ENCODE assay signal across 17 cellular contexts in the genomic region with DNA sequence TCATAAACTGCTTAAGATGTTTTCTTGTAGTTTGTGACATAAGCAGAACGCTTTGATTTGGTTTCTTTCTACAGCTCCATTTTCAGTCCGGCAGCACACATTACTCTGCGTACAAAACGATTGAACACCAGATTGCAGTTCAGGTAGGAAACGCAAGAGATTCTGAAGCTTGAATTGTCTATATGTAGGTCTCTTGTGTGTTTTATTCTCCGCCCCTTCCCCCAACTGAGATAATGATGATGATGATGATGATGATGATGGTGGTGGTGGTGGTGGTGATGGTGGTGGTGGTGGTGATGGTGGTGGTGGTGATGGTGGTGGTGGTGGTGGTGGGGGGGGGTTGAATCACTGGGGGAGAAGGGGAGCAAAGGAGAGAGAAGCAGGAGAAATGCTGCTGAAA. TPM values are rescaled to one million over a fixed set of nuclear protein-coding genes. Genes with fewer than 3 reads are reported as not detected.
DNase-seq lines count a peak whose midpoint lies in the region; ATAC-seq, FAIRE-seq and TF ChIP-seq lines count a peak whose summit lies in the region.
"Had no signal": no experiment of that assay in that cellular context is flagged by ENCODE, and none has a peak within 500 bp of the region (broad histone marks: within the 10 kb centered on the region; RNA-seq: fewer than 3 reads in every experiment).

No MANE protein-coding gene starts in this region.

- peaks cover 75% of the 10 kb centered on the region for H4K20me1 ChIP-seq in HepG2 (ENCODE audit: insufficient read depth, low read length)
- H4K20me1 ChIP-seq in astrocyte (ENCODE audit: insufficient read depth, low read length), result peaks cover 51% of the 10 kb centered on the region

- H3K27me3 ChIP-seq in HepG2 (ENCODE audit: control insufficient read depth in 1 of 2, insufficient read depth in 2 of 2, low read length in 2 of 2), result no peaks in the 10 kb centered on the region
- no peaks in the 10 kb centered on the region for H3K27me3 ChIP-seq in right lobe of liver
- H3K27me3 ChIP-seq in astrocyte (ENCODE audit: insufficient read depth, low read length), result no peaks in the 10 kb centered on the region
- no peaks in the 10 kb centered on the region for H3K27me3 ChIP-seq in mesendoderm (ENCODE audit: insufficient read depth, low read length, poor library complexity)
- no peaks in the 10 kb centered on the region for H3K27me3 ChIP-seq in tibial artery

- TF ChIP-seq CTCF in HepG2 (CRISPR knock-in tag; IDR thresholded peaks at IDR 0.05), result no peak
- TF ChIP-seq CTCF in right lobe of liver (IDR thresholded peaks at IDR 0.05), result no peak
- TF ChIP-seq CTCF in astrocyte (IDR thresholded peaks at IDR 0.05; ENCODE audit: insufficient read depth, low read depth, low read length), result no peak
- TF ChIP-seq CTCF in tibial artery (IDR thresholded peaks at IDR 0.05), result no peak

- TF ChIP-seq RAD21 in HepG2 (CRISPR knock-in tag; IDR thresholded peaks at IDR 0.05), result no peak

- TF ChIP-seq EP300 in HepG2 (IDR thresholded peaks at IDR 0.05; ENCODE audit: low read depth in 2 of 2, low read length in 2 of 2), result no peak
- TF ChIP-seq EP300 in HepG2 (CRISPR knock-in tag; IDR thresholded peaks at IDR 0.05; ENCODE audit: borderline replicate concordance), result no peak

- DNase-seq in HepG2 (ENCODE audit: low spot score) (no peak), right lobe of liver (no peak), astrocyte (ENCODE audit: low read depth) (no peak), mesendoderm (no peak), tibial artery (no peak), SHP77 (lab: John Stamatoyannopoulos, UW) (no peak)
- no peak for DNase-seq in activated effector memory CD4-positive, alpha-beta T cell treated with Interleukin-2 at 50 U/mL for 16 hours
- DNase-seq: COR-L47; GOT3; MM.1S; NCI-H1105; NCI-H1694 treated with DMSO at 0.1 percent for 48 hours; NCI-H69; NK-92 treated with Interleukin-12 subunit alpha and Interleukin-12 subunit beta, amount 100 ng/mL, for 24 hours had no signal

- H3K4me3 Mint-ChIP-seq in astrocyte (ENCODE audit: unreplicated experiment), result peak overlapping the region; percentile 8
- H3K4me3 Mint-ChIP-seq: CD14-positive monocyte had no signal

- H3K79me1 ChIP-seq in mesendoderm (ENCODE audit: low read length), result peaks cover 21% of the 10 kb centered on the region

- no peak for TF ChIP-seq POLR2A in HepG2 (IDR thresholded peaks at IDR 0.05; ENCODE audit: insufficient read depth in 1 of 2, low read depth in 2 of 2, low read length in 2 of 2)
- TF ChIP-seq POLR2A in right lobe of liver (IDR thresholded peaks at IDR 0.05), result no peak

- H3K9me3 Mint-ChIP-seq in astrocyte (ENCODE audit: unreplicated experiment), result no peaks in the 10 kb centered on the region
- H3K9me3 Mint-ChIP-seq: CD14-positive monocyte had no signal

- H3K56ac ChIP-seq in mesendoderm (ENCODE audit: low read length), result no peak overlapping the region

- CTCF ChIA-PET in HepG2 (lab: Yijun Ruan, JAX; ENCODE audit: low intra/inter-chr PET ratio, low total read pairs), result no interaction called here

- POLR2A ChIA-PET in HepG2 (lab: Yijun Ruan, JAX), result no interaction called here

- H3K27me3 Mint-ChIP-seq in astrocyte (ENCODE audit: low read depth, unreplicated experiment), result no peaks in the 10 kb centered on the region

- peak overlapping the region; percentile 68 for H3K27ac Mint-ChIP-seq in astrocyte (ENCODE audit: unreplicated experiment)

- H2AK5ac ChIP-seq in mesendoderm (ENCODE audit: low read length), result no peak overlapping the region

- H4K8ac ChIP-seq in mesendoderm (ENCODE audit: low read depth, low read length), result no peak overlapping the region

- H3K27ac ChIP-seq in HepG2 (ENCODE audit: extremely low read length, insufficient read depth, low read length) (no peak overlapping the region), right lobe of liver (no peak overlapping the region), astrocyte (ENCODE audit: low read depth, low read length) (no peak overlapping the region), mesendoderm (ENCODE audit: low read depth, low read length) (no peak overlapping the region), tibial artery (peak overlapping the region; percentile 64 to 68)

- H3K4me3 ChIP-seq in HepG2 (replicated peaks in 1 of 3; ENCODE audit: insufficient read depth in 1 of 3, low read depth in 2 of 3, low read length in 3 of 3) (no peak overlapping the region), right lobe of liver (no peak overlapping the region), astrocyte (ENCODE audit: insufficient read depth, low read depth, low read length) (no peak overlapping the region), mesendoderm (ENCODE audit: low read length) (no peak overlapping the region), tibial artery (no peak overlapping the region)

- H3K9ac ChIP-seq in HepG2 (ENCODE audit: insufficient read depth, low read depth, low read length) (no peak overlapping the region), astrocyte (ENCODE audit: low read length) (no peak overlapping the region), mesendoderm (ENCODE audit: low read length) (no peak overlapping the region)

- H2BK15ac ChIP-seq in mesendoderm (replicated peaks; ENCODE audit: low read depth), result no peak overlapping the region

- H4K5ac ChIP-seq in mesendoderm (ENCODE audit: low read length), result no peak overlapping the region

- H2BK5ac ChIP-seq in mesendoderm (ENCODE audit: low read length), result no peak overlapping the region

- intact Hi-C loops in HepG2 (cut with micrococcal nuclease; ENCODE audit: unreplicated experiment) (no loop called here), right lobe of liver (cut with DNase I) (loop anchor here in 1 of 2 donors (10.0 kb wide), 1 partner anchor 50 kb away; no protein-coding TSS in a partner anchor), tibial artery (cut with DNase I; ENCODE audit: low total_unique reads) (loop anchor here (10.0 kb wide), 1 partner anchor 160 kb away; no protein-coding TSS in a partner anchor)

- no peak overlapping the region for H3K4ac ChIP-seq in mesendoderm (ENCODE audit: low read depth, low read length)

- ATAC-seq in HepG2 (no peak), right lobe of liver (no peak), GM19395 (IDR thresholded peaks at IDR 0.05; ENCODE audit: unreplicated experiment) (no peak)

- no peak overlapping the region for H3K23ac ChIP-seq in mesendoderm (ENCODE audit: low read length)

- H3K4me1 ChIP-seq in HepG2 (ENCODE audit: insufficient read depth, low read length) (peaks cover 64% of the 10 kb centered on the region), right lobe of liver (peaks cover 0 to 5% (median 0%) of the 10 kb centered on the region in 4 donors), astrocyte (ENCODE audit: insufficient read depth, low read length) (peaks cover 34% of the 10 kb centered on the region), mesendoderm (ENCODE audit: control insufficient read depth, low read depth, low read length) (peaks cover 15% of the 10 kb centered on the region), tibial artery (peaks cover 0 to 81% (median 36%) of the 10 kb centered on the region in 4 donors)

- no peak for FAIRE-seq in HepG2 (lab: Jason Lieb, UNC)
- FAIRE-seq in astrocyte (lab: Jason Lieb, UNC), result no peak
- FAIRE-seq: GM19239 had no signal

- H3K9me3 ChIP-seq in HepG2 (ENCODE audit: low read length), result no peaks in the 10 kb centered on the region
- H3K9me3 ChIP-seq in right lobe of liver, result no peaks in the 10 kb centered on the region
- no peaks in the 10 kb centered on the region for H3K9me3 ChIP-seq in astrocyte (ENCODE audit: insufficient read depth, low read depth, low read length)
- H3K9me3 ChIP-seq in tibial artery, result no peaks in the 10 kb centered on the region

- in situ Hi-C loops in HepG2 (cut with HindIII; ENCODE audit: extremely low pct_ligation_motif_present, low pct_unique_long_range_greater_than_20kb), result no loop called here

- no peak overlapping the region for H3K4me2 ChIP-seq in HepG2 (ENCODE audit: low read depth, low read length)
- peak overlapping the region; percentile 64 for H3K4me2 ChIP-seq in astrocyte (ENCODE audit: low read length)
- H3K4me2 ChIP-seq in mesendoderm (ENCODE audit: low read length), result no peak overlapping the region

- peaks cover 13% of the 10 kb centered on the region for H3K36me3 Mint-ChIP-seq in astrocyte (ENCODE audit: low read depth, unreplicated experiment)

- H3K79me2 ChIP-seq in HepG2 (ENCODE audit: insufficient read depth, low read length), result peaks cover 83% of the 10 kb centered on the region
- peaks cover 84% of the 10 kb centered on the region for H3K79me2 ChIP-seq in astrocyte (ENCODE audit: insufficient read depth, low read length)
- peaks cover 61% of the 10 kb centered on the region for H3K79me2 ChIP-seq in mesendoderm (ENCODE audit: control insufficient read depth, insufficient read depth, low read length)

- 99% methylated on average over 6 of the region's 6 CpGs for WGBS in HepG2 (ENCODE audit: low lambda C conversion rate)
- WGBS in right lobe of liver (ENCODE audit: insufficient coverage, low coverage, low lambda C conversion rate, missing lambda C conversion rate), result 92% methylated on average over 6 of the region's 6 CpGs
- WGBS in mesendoderm (ENCODE audit: extremely low coverage, insufficient coverage, low lambda C conversion rate), result no CpG with 5 or more reads among the region's 6 CpGs

- H3K4me1 Mint-ChIP-seq in astrocyte (ENCODE audit: low read depth, unreplicated experiment), result peaks cover 57% of the 10 kb centered on the region

- H2AFZ ChIP-seq in HepG2 (ENCODE audit: low read length) (no peak overlapping the region), astrocyte (ENCODE audit: low read depth, low read length) (no peak overlapping the region)

- no TSS peak for BruUV-seq in HepG2 (replicated peaks; lab: Mats Ljungman, UMichigan)

- H3K36me3 ChIP-seq in HepG2 (replicated peaks in 1 of 2; ENCODE audit: control insufficient read depth in 1 of 2, insufficient read depth in 2 of 2, low read length in 2 of 2), result peaks cover 10 to 46% of the 10 kb centered on the region in 2 experiments
- H3K36me3 ChIP-seq in right lobe of liver, result peaks cover 0 to 23% (median 12%) of the 10 kb centered on the region in 4 donors
- H3K36me3 ChIP-seq in astrocyte (ENCODE audit: insufficient read depth, low read length), result no peaks in the 10 kb centered on the region
- H3K36me3 ChIP-seq in mesendoderm (ENCODE audit: control insufficient read depth, insufficient read depth, low read length), result no peaks in the 10 kb centered on the region
- peaks cover 9 to 17% (median 15%) of the 10 kb centered on the region in 3 donors for H3K36me3 ChIP-seq in tibial artery

- peak overlapping the region; percentile 63 for H3K18ac ChIP-seq in mesendoderm (ENCODE audit: low read length)

- no peak overlapping the region for H2BK120ac ChIP-seq in mesendoderm (ENCODE audit: low read depth, low read length)

RNA-seq across cellular contexts. Expression of gene TCF7L2, which starts 14.4 kb away (rescaled TPM):
- 3.5 and 3.9 TPM in 2 replicates for total RNA-seq in HepG2 (2016; rRNA removed; fragmentation: Illumina TruSeq; extraction: Trizol)
- 0.79 and 0.81 TPM in 2 replicates for total RNA-seq in HepG2 (2016; cell fraction: cytosol; rRNA removed; fragmentation: Illumina TruSeq; extraction: Trizol; ENCODE audit: low read depth)
- 2.8 and 2.9 TPM in 2 replicates for total RNA-seq in HepG2 (2016; cell fraction: insoluble cytoplasmic fraction; rRNA removed; fragmentation: Illumina TruSeq; extraction: Trizol)
- 2.6 and 2.9 TPM in 2 replicates for total RNA-seq in HepG2 (2016; cell fraction: membrane; rRNA removed; fragmentation: Illumina TruSeq; extraction: Trizol)
- 16.4 and 18.5 TPM in 2 replicates for total RNA-seq in HepG2 (2016; cell fraction: nucleus; rRNA removed; fragmentation: Illumina TruSeq; extraction: Trizol)
- polyA plus RNA-seq in HepG2 (2011; rRNA removed), result 13.7 and 14.5 TPM in 2 replicates
- 3.7 and 4.1 TPM in 2 replicates for polyA plus RNA-seq in HepG2 (2011; cell fraction: cytosol; rRNA removed)
- polyA plus RNA-seq in HepG2 (2011; cell fraction: nucleus; rRNA removed), result 43.1 and 52.5 TPM in 2 replicates
- 20.4 and 29.8 TPM in 2 replicates for polyA plus RNA-seq in HepG2 (2012)
- 0.61 and 0.64 TPM in 2 replicates for polyA plus RNA-seq in HepG2 (2016; cell fraction: cytosol; fragmentation: Illumina TruSeq; extraction: Trizol; ENCODE audit: low read depth)
- polyA plus RNA-seq in HepG2 (2016; cell fraction: insoluble cytoplasmic fraction; fragmentation: Illumina TruSeq; extraction: Trizol; ENCODE audit: low read depth), result 8.5 and 14.1 TPM in 2 replicates
- 2.6 and 3.5 TPM in 2 replicates for polyA plus RNA-seq in HepG2 (2016; cell fraction: membrane; fragmentation: Illumina TruSeq; extraction: Trizol; ENCODE audit: low read depth)
- 25.0 and 27.3 TPM in 2 replicates for polyA plus RNA-seq in HepG2 (2016; cell fraction: nucleus; fragmentation: Illumina TruSeq; extraction: Trizol; ENCODE audit: insufficient read depth, low read depth)
- polyA minus RNA-seq in HepG2 (2011; rRNA and poly(A)+ RNA removed; ENCODE audit: low replicate concordance), result 13.5 and 39.4 TPM in 2 replicates
- polyA minus RNA-seq in HepG2 (2011; cell fraction: cytosol; rRNA and poly(A)+ RNA removed), result 13.6 and 18.3 TPM in 2 replicates
- polyA minus RNA-seq in HepG2 (2011; cell fraction: nucleus; rRNA and poly(A)+ RNA removed), result 74.9 and 75.2 TPM in 2 replicates
- 10 to 100 TPM in 5 of 6 experiments, 1 to 10 TPM in 1; 9.4 to 33.2 (median 16.7) TPM for total RNA-seq in right lobe of liver
- total RNA-seq in astrocyte, result 52.1 and 52.4 TPM in 2 replicates
- polyA plus RNA-seq in mesendoderm (2013, experiment 1 of 2), result 43.5 TPM
- 47.0 TPM for polyA plus RNA-seq in mesendoderm (2013, experiment 2 of 2)

Comparison
In these comparisons a context has a peak if more than half of its experiments do, and no peak if none do; other contexts are left out.
1. H3K27ac ChIP-seq: peak in tibial artery (2 of 2); none in HepG2 (single experiment), right lobe of liver (0 of 3), astrocyte (single experiment) and mesendoderm (single experiment).